ENCODE assay signal across 8 cellular contexts in genomic region chr7:39948932-39949928, GRCh38. TPM values are rescaled to one million over a fixed set of nuclear protein-coding genes. Genes with fewer than 3 reads are reported as not detected.
DNase-seq lines count a peak whose midpoint lies in the region; ATAC-seq and TF ChIP-seq lines count a peak whose summit lies in the region.

No MANE protein-coding gene starts in this region.

- no peak for TF ChIP-seq EP300 in esophagus muscularis mucosa (IDR thresholded peaks at IDR 0.05)

- TF ChIP-seq CTCF in DND-41 (IDR thresholded peaks at IDR 0.05; ENCODE audit: borderline replicate concordance, extremely low read depth, low read length, poor library complexity, severe bottlenecking) (peak; percentile 17), Peyer's patch (IDR thresholded peaks at IDR 0.05) (peak in 1 of 6 experiments; percentile 3), esophagus muscularis mucosa (IDR thresholded peaks at IDR 0.05) (no peak)

- peaks cover 33% of the 10 kb centered on the region for H3K4me1 ChIP-seq in DND-41 (ENCODE audit: insufficient read depth, low read length)
- peaks cover 0 to 19% (median 8%) of the 10 kb centered on the region in 4 donors for H3K4me1 ChIP-seq in Peyer's patch
- H3K4me1 ChIP-seq in esophagus muscularis mucosa = peaks cover 14 to 32% (median 24%) of the 10 kb centered on the region in 4 donors
- peaks cover 18% of the 10 kb centered on the region for H3K4me1 ChIP-seq in muscle layer of colon (ENCODE audit: insufficient read depth, low read length)

- H3K79me2 ChIP-seq in DND-41 (ENCODE audit: insufficient read depth, low read length) = peaks cover 56% of the 10 kb centered on the region

- H3K36me3 ChIP-seq in DND-41 (ENCODE audit: insufficient read depth, low read length) = peaks cover 12% of the 10 kb centered on the region
- H3K36me3 ChIP-seq in KOPT-K1 (ENCODE audit: insufficient read depth, low read length) = peaks cover 5% of the 10 kb centered on the region; the same call in 1 of the 2 replicates
- no peaks in the 10 kb centered on the region for H3K36me3 ChIP-seq in Peyer's patch
- H3K36me3 ChIP-seq in esophagus muscularis mucosa = no peaks in the 10 kb centered on the region
- no peaks in the 10 kb centered on the region for H3K36me3 ChIP-seq in muscle layer of colon (ENCODE audit: insufficient read depth, low read length)

- peak overlapping the region; percentile 66 for H3K9ac ChIP-seq in DND-41 (ENCODE audit: low read depth, low read length)
- peak overlapping the region; percentile 62 for H3K9ac ChIP-seq in muscle layer of colon (ENCODE audit: low read length)

- H3K27ac ChIP-seq in DND-41 (ENCODE audit: low read length) (peak overlapping the region; percentile 94), KOPT-K1 (ENCODE audit: low read depth, low read length, poor library complexity, severe bottlenecking) (peak overlapping the region; percentile 97), Peyer's patch (peak overlapping the region; percentile 92 to 100 (median 98)), esophagus muscularis mucosa (replicated peaks in 1 of 4) (peak overlapping the region; percentile 97 to 99 (median 98)), muscle layer of colon (ENCODE audit: low read depth, low read length) (peak overlapping the region; percentile 98)

- no peaks in the 10 kb centered on the region for H3K9me3 ChIP-seq in DND-41 (ENCODE audit: insufficient read depth, low read length, severe bottlenecking)
- H3K9me3 ChIP-seq in KOPT-K1 (ENCODE audit: insufficient read depth, low read length, poor library complexity, severe bottlenecking) = no peaks in the 10 kb centered on the region
- H3K9me3 ChIP-seq in Peyer's patch = no peaks in the 10 kb centered on the region
- no peaks in the 10 kb centered on the region for H3K9me3 ChIP-seq in esophagus muscularis mucosa
- no peaks in the 10 kb centered on the region for H3K9me3 ChIP-seq in muscle layer of colon (ENCODE audit: low read length)

- TF ChIP-seq POLR2A in Peyer's patch (IDR thresholded peaks at IDR 0.05) (peak; percentile 78 to 87), esophagus muscularis mucosa (IDR thresholded peaks at IDR 0.05; ENCODE audit: low read depth) (peak; percentile 87)

- peak; percentile 99 for DNase-seq in DND-41
- DNase-seq in Peyer's patch = peak; percentile 95 to 99 (median 98)
- peak; percentile 98 for DNase-seq in activated T-helper 1 cell treated with Interleukin-2 at 50 U/mL for 16 hours (ENCODE audit: low read depth)
- peak; percentile 99 for DNase-seq in esophagus muscularis mucosa (ENCODE audit: extremely low spot score)
- peak; percentile 95 to 96 for DNase-seq in stimulated activated CD8-positive, alpha-beta memory T cell treated with anti-CD3 and anti-CD28 coated beads, Interleukin-7, amount 100 ng/mL, for 1 hour (ENCODE audit: low read depth in 2 of 2)

- H3K27me3 ChIP-seq in DND-41 (ENCODE audit: insufficient read depth, low read length, poor library complexity) (no peaks in the 10 kb centered on the region), Peyer's patch (no peaks in the 10 kb centered on the region), esophagus muscularis mucosa (no peaks in the 10 kb centered on the region), muscle layer of colon (ENCODE audit: control insufficient read depth in 1 of 2, insufficient read depth in 2 of 2, low read length in 2 of 2) (no peaks in the 10 kb centered on the region)

- ATAC-seq in DND-41 (ENCODE audit: insufficient read depth, low read depth) (peak; percentile 79), GM21825 (IDR thresholded peaks at IDR 0.05; ENCODE audit: unreplicated experiment) (peak; percentile 65)

- peaks cover 31% of the 10 kb centered on the region for H4K20me1 ChIP-seq in DND-41 (ENCODE audit: insufficient read depth, low read length)

- intact Hi-C loops in esophagus muscularis mucosa (cut with DNase I) = loop anchor here (5.0 kb wide), 1 partner anchor 52 kb away; no protein-coding TSS in a partner anchor

- H2AFZ ChIP-seq in DND-41 (ENCODE audit: low read depth, low read length) = peak overlapping the region; percentile 74

- H3K4me3 ChIP-seq in DND-41 (ENCODE audit: low read depth in 1 of 2, low read length in 2 of 2) = peak overlapping the region; percentile 94 to 99; a peak in 3 of 4 replicates
- H3K4me3 ChIP-seq in Peyer's patch = peak overlapping the region; percentile 60 to 96 (median 84)
- H3K4me3 ChIP-seq in esophagus muscularis mucosa = peak overlapping the region; percentile 74 to 96 (median 92)
- H3K4me3 ChIP-seq in muscle layer of colon (ENCODE audit: low read depth in 1 of 2, low read length in 2 of 2) = peak overlapping the region; percentile 89 to 95

- H3K4me2 ChIP-seq in DND-41 (ENCODE audit: insufficient read depth, low read length) = peak overlapping the region; percentile 97

- under 1% methylated on average over 58 of the region's 75 CpGs for whole genome bisulfite sequencing in esophagus muscularis mucosa

RNA-seq across cellular contexts. Expression of gene CDK13, which starts 0.8 kb away (rescaled TPM):
- 100 to 1,000 TPM in 3 of 4 donors, 10 to 100 TPM in 1; 76.7 to 164 (median 109) TPM for total RNA-seq in Peyer's patch
- total RNA-seq in esophagus muscularis mucosa = 10 to 100 TPM; 50.9 to 73.5 (median 63.5) TPM

Comparison
In these comparisons a context has a peak if more than half of its experiments do, and no peak if none do; other contexts are left out.
1. Peak in every context shown above with its lines: DNase-seq, ATAC-seq, H3K4me3 ChIP-seq and H3K27ac ChIP-seq.